Comparison of ENCODE assay signal across 10 cellular contexts in the genomic region with DNA sequence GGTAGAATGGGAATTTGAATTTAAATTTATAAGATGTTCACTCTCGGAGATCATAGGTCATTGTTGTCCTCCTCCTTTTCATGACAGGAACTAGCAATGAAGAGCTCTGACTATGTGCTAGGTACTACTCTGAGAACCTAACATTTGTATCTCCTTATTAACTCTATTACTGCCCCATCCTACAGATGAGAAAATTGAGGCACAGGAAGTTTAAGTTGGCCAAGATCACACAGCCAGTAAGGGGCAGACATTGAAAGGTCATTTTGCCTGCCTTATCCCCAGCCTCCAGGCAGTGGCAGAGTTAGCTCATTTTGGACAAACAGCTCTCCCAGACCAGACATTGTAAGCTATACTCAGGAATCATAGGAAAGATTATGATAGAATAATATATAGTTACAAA. TPM values are rescaled to one million over a fixed set of nuclear protein-coding genes. Genes with fewer than 3 reads are reported as not detected.
DNase-seq lines count a peak whose midpoint lies in the region; ATAC-seq, FAIRE-seq and TF ChIP-seq lines count a peak whose summit lies in the region.
"Had no signal": no experiment of that assay in that cellular context is flagged by ENCODE, and none has a peak within 500 bp of the region (broad histone marks: within the 10 kb centered on the region; RNA-seq: fewer than 3 reads in every experiment).

No MANE protein-coding gene starts in this region.

- no peaks in the 10 kb centered on the region for H3K9me3 ChIP-seq in H1 (ENCODE audit: insufficient read depth in 2 of 2, low read depth in 1 of 2, low read length in 1 of 2)
- H3K9me3 ChIP-seq: BLaER1, uterus had no signal

- no peak overlapping the region for H4K5ac ChIP-seq in H1 (ENCODE audit: insufficient read length, low read depth, low read length)

- no peak overlapping the region for H2AFZ ChIP-seq in H1 (ENCODE audit: low read length)

- no peak overlapping the region for H2BK120ac ChIP-seq in H1 (replicated peaks; ENCODE audit: low read depth, low read length)

- no peaks in the 10 kb centered on the region for H3K79me1 ChIP-seq in H1 (ENCODE audit: low read depth, low read length)

- CTCF ChIA-PET in activated CD4-positive, alpha-beta memory T cell treated with anti-CD3 and anti-CD28 coated beads for 36 hours (lab: Charles Lee), result interaction anchor here (0.7 to 8.7 kb wide), 21 partner anchors 8 to 288 kb away, joined by 3 to 159 read pairs (median 5); partner anchors contain the start of genes DDX21 and KIFBP
- CTCF ChIA-PET in activated CD4-positive, alpha-beta memory T cell treated with anti-CD3 and anti-CD28 coated beads, Interleukin-2, amount 10 ng/mL, durations not matched to agents 7 days and 5 days (lab: Charles Lee), result interaction anchor here (0.7 to 7.6 kb wide), 22 partner anchors 8 to 138 kb away, joined by 3 to 112 read pairs (median 4); partner anchors contain the start of genes DDX21, KIFBP and SUPV3L1
- CTCF ChIA-PET in H1 (lab: Charles Lee; ENCODE audit: partially characterized antibody), result interaction anchor here (0.8 to 5.6 kb wide), 23 partner anchors 13 to 313 kb away, joined by 3 to 47 read pairs (median 4); no protein-coding TSS in a partner anchor
- CTCF ChIA-PET in activated CD8-positive, alpha-beta T cell treated with anti-CD3 and anti-CD28 coated beads, Interleukin-2, amount 10 ng/mL, durations not matched to agents 7 days and 5 days (lab: Charles Lee), result interaction anchor here (0.7 to 6.0 kb wide), 19 partner anchors 8 to 138 kb away, joined by 3 to 199 read pairs (median 8); partner anchors contain the start of genes DDX21 and KIFBP

- H4K91ac ChIP-seq in H1 (replicated peaks; ENCODE audit: insufficient read length, low read length), result no peak overlapping the region

- ATAC-seq in activated CD8-positive, alpha-beta T cell treated with anti-CD3 and anti-CD28 coated beads, Interleukin-2, amount 10 ng/mL, durations not matched to agents 7 days and 5 days, result no peak

- H3K27ac ChIP-seq in H1 (ENCODE audit: low read depth, low read length), result no peak overlapping the region
- H3K27ac ChIP-seq: BLaER1, uterus had no signal

- H3K23me2 ChIP-seq in H1 (ENCODE audit: low read depth, low read length), result no peaks in the 10 kb centered on the region

- POLR2A ChIA-PET in activated CD4-positive, alpha-beta memory T cell treated with anti-CD3 and anti-CD28 coated beads for 36 hours (lab: Charles Lee), result interaction anchor here (1.1 to 1.8 kb wide), 2 partner anchors 29 to 137 kb away, joined by 3 to 5 read pairs; no protein-coding TSS in a partner anchor
- POLR2A ChIA-PET in activated CD4-positive, alpha-beta memory T cell treated with anti-CD3 and anti-CD28 coated beads, Interleukin-2, amount 10 ng/mL, durations not matched to agents 7 days and 5 days (lab: Charles Lee), result interaction anchor here (0.6 to 12.4 kb wide), 7 partner anchors 31 to 193 kb away, joined by 3 to 214 read pairs (median 8); partner anchors contain the start of gene DDX21
- POLR2A ChIA-PET in H1 (lab: Charles Lee; ENCODE audit: partially characterized antibody), result interaction anchor here (1.1 kb wide), 1 partner anchor 94 kb away, joined by 3 read pairs; no protein-coding TSS in a partner anchor
- POLR2A ChIA-PET in activated CD8-positive, alpha-beta T cell treated with anti-CD3 and anti-CD28 coated beads, Interleukin-2, amount 10 ng/mL, durations not matched to agents 7 days and 5 days (lab: Charles Lee), result interaction anchor here (1.0 to 2.8 kb wide), 2 partner anchors 28 to 88 kb away, joined by 3 to 18 read pairs; no protein-coding TSS in a partner anchor

- no peak overlapping the region for H3K56ac ChIP-seq in H1 (replicated peaks; ENCODE audit: insufficient read length, low read depth, low read length)

- H2AK5ac ChIP-seq in H1 (ENCODE audit: low read depth, low read length), result no peak overlapping the region

- peak; percentile 8 for DNase-seq in activated CD4-positive, alpha-beta memory T cell treated with anti-CD3 and anti-CD28 coated beads for 36 hours
- DNase-seq in activated CD4-positive, alpha-beta memory T cell treated with anti-CD3 and anti-CD28 coated beads, Interleukin-2, amount 10 ng/mL, durations not matched to agents 7 days and 5 days, result no peak
- peak; percentile 35 to 51 for DNase-seq in NOMO-1 (lab: John Stamatoyannopoulos, UW; ENCODE audit: unreplicated experiment in 2 of 2)
- no peak for DNase-seq in H1 (ENCODE audit: low read depth in 1 of 2, low spot score in 2 of 2)
- no peak for DNase-seq in retinal pigment epithelial cell (ENCODE audit: low read depth)
- no peak for DNase-seq in cortex of kidney (lab: John Stamatoyannopoulos, UW)
- no peak for DNase-seq in occipital lobe (lab: John Stamatoyannopoulos, UW)
- DNase-seq in activated CD8-positive, alpha-beta T cell treated with anti-CD3 and anti-CD28 coated beads, Interleukin-2, amount 10 ng/mL, durations not matched to agents 7 days and 5 days, result no peak

- H3K23ac ChIP-seq in H1 (ENCODE audit: insufficient read length), result no peak overlapping the region

- H3K18ac ChIP-seq in H1 (ENCODE audit: extremely low read depth, low read length), result no peak overlapping the region

- H2BK20ac ChIP-seq in H1 (ENCODE audit: low read length), result no peak overlapping the region

- H3K36me3 ChIP-seq in H1 (ENCODE audit: control insufficient read depth in 2 of 4, insufficient read depth in 4 of 4, low read length in 3 of 4), result no peaks in the 10 kb centered on the region
- H3K36me3 ChIP-seq: BLaER1, uterus had no signal

- H2BK12ac ChIP-seq in H1 (ENCODE audit: low read depth, low read length), result no peak overlapping the region

- 86% methylated on average over 1 of the region's 1 CpG; no CpG with 5 or more reads in 1 of the 2 experiments for WGBS in H1 (ENCODE audit: extremely low coverage in 1 of 2, insufficient coverage in 1 of 2, insufficient read length in 1 of 2, insufficient replicate concordance in 2 of 2, low coverage in 1 of 2, low lambda C conversion rate in 2 of 2, missing lambda C conversion rate in 1 of 2), 2 experiments

- no peak overlapping the region for H3K14ac ChIP-seq in H1 (ENCODE audit: insufficient read length)

- TF ChIP-seq POLR2A in H1 (IDR thresholded peaks at IDR 0.05; ENCODE audit: control extremely low read depth in 1 of 2, low read depth in 2 of 2, low read length in 2 of 2), result no peak

- no peak for FAIRE-seq in H1 (lab: Jason Lieb, UNC)

- H3K4me2 ChIP-seq in H1 (ENCODE audit: insufficient read depth in 1 of 2, low read depth in 2 of 2, low read length in 2 of 2), result no peak overlapping the region
- H3K4me2 ChIP-seq: BLaER1 had no signal

- no peak overlapping the region for H2BK15ac ChIP-seq in H1 (ENCODE audit: low read length)

- peak; percentile 18 to 23; a peak in 2 of 4 replicates for TF ChIP-seq RAD21 in H1 (IDR thresholded peaks at IDR 0.05 in 1 of 2, conservative IDR thresholded peaks at IDR 0.05 in 1 of 2; ENCODE audit: low read depth in 2 of 2, low read length in 2 of 2)

- H3K4me3 Mint-ChIP-seq in activated CD4-positive, alpha-beta memory T cell treated with anti-CD3 and anti-CD28 coated beads for 36 hours, result no peak overlapping the region
- no peak overlapping the region for H3K4me3 Mint-ChIP-seq in activated CD4-positive, alpha-beta memory T cell treated with anti-CD3 and anti-CD28 coated beads, Interleukin-2, amount 10 ng/mL, durations not matched to agents 7 days and 5 days
- no peak overlapping the region for H3K4me3 Mint-ChIP-seq in activated CD8-positive, alpha-beta T cell treated with anti-CD3 and anti-CD28 coated beads, Interleukin-2, amount 10 ng/mL, durations not matched to agents 7 days and 5 days

- H3K4me1 Mint-ChIP-seq in activated CD4-positive, alpha-beta memory T cell treated with anti-CD3 and anti-CD28 coated beads for 36 hours (ENCODE audit: low read depth), result peaks cover 55% of the 10 kb centered on the region
- peaks cover 64% of the 10 kb centered on the region for H3K4me1 Mint-ChIP-seq in activated CD4-positive, alpha-beta memory T cell treated with anti-CD3 and anti-CD28 coated beads, Interleukin-2, amount 10 ng/mL, durations not matched to agents 7 days and 5 days
- H3K4me1 Mint-ChIP-seq in activated CD8-positive, alpha-beta T cell treated with anti-CD3 and anti-CD28 coated beads, Interleukin-2, amount 10 ng/mL, durations not matched to agents 7 days and 5 days (ENCODE audit: low read depth), result peaks cover 70% of the 10 kb centered on the region

- H3K79me2 ChIP-seq in H1 (ENCODE audit: control insufficient read depth in 1 of 2, insufficient read depth in 2 of 2, low read length in 2 of 2), result no peaks in the 10 kb centered on the region

- peaks cover 55% of the 10 kb centered on the region for H3K36me3 Mint-ChIP-seq in activated CD4-positive, alpha-beta memory T cell treated with anti-CD3 and anti-CD28 coated beads for 36 hours
- peaks cover 47% of the 10 kb centered on the region for H3K36me3 Mint-ChIP-seq in activated CD4-positive, alpha-beta memory T cell treated with anti-CD3 and anti-CD28 coated beads, Interleukin-2, amount 10 ng/mL, durations not matched to agents 7 days and 5 days (ENCODE audit: low read depth)
- peaks cover 42% of the 10 kb centered on the region for H3K36me3 Mint-ChIP-seq in activated CD8-positive, alpha-beta T cell treated with anti-CD3 and anti-CD28 coated beads, Interleukin-2, amount 10 ng/mL, durations not matched to agents 7 days and 5 days (ENCODE audit: low read depth)

- no peaks in the 10 kb centered on the region for H3K27me3 Mint-ChIP-seq in activated CD4-positive, alpha-beta memory T cell treated with anti-CD3 and anti-CD28 coated beads for 36 hours
- no peaks in the 10 kb centered on the region for H3K27me3 Mint-ChIP-seq in activated CD4-positive, alpha-beta memory T cell treated with anti-CD3 and anti-CD28 coated beads, Interleukin-2, amount 10 ng/mL, durations not matched to agents 7 days and 5 days
- no peaks in the 10 kb centered on the region for H3K27me3 Mint-ChIP-seq in activated CD8-positive, alpha-beta T cell treated with anti-CD3 and anti-CD28 coated beads, Interleukin-2, amount 10 ng/mL, durations not matched to agents 7 days and 5 days (ENCODE audit: low read depth)

- H3K4me3 ChIP-seq in H1 (ENCODE audit: extremely low read depth in 1 of 4, insufficient read depth in 2 of 4, low read depth in 3 of 4, low read length in 4 of 4) (no peak overlapping the region), retinal pigment epithelial cell (ENCODE audit: low read length) (no peak overlapping the region)
- H3K4me3 ChIP-seq: BLaER1, uterus had no signal

- no peaks in the 10 kb centered on the region for H3K27me3 ChIP-seq in H1 (replicated peaks in 1 of 4; ENCODE audit: control insufficient read depth in 3 of 4, extremely low read depth in 1 of 4, insufficient read depth in 3 of 4, low read length in 3 of 4)
- H3K27me3 ChIP-seq: BLaER1, uterus had no signal

- no peak overlapping the region for H3K9ac ChIP-seq in H1 (replicated peaks in 1 of 4; ENCODE audit: extremely low read depth in 1 of 4, low read depth in 3 of 4, low read length in 3 of 4)
- H3K9ac ChIP-seq: BLaER1 had no signal

- H3K9me3 Mint-ChIP-seq in activated CD4-positive, alpha-beta memory T cell treated with anti-CD3 and anti-CD28 coated beads for 36 hours, result no peaks in the 10 kb centered on the region
- H3K9me3 Mint-ChIP-seq in activated CD4-positive, alpha-beta memory T cell treated with anti-CD3 and anti-CD28 coated beads, Interleukin-2, amount 10 ng/mL, durations not matched to agents 7 days and 5 days, result no peaks in the 10 kb centered on the region
- H3K9me3 Mint-ChIP-seq in activated CD8-positive, alpha-beta T cell treated with anti-CD3 and anti-CD28 coated beads, Interleukin-2, amount 10 ng/mL, durations not matched to agents 7 days and 5 days (ENCODE audit: insufficient read depth), result no peaks in the 10 kb centered on the region

- no peaks in the 10 kb centered on the region for H4K20me1 ChIP-seq in H1 (replicated peaks in 1 of 2; ENCODE audit: control insufficient read depth in 1 of 2, insufficient read depth in 2 of 2, low read length in 2 of 2)
- H4K20me1 ChIP-seq: BLaER1 had no signal

- H3K4ac ChIP-seq in H1 (replicated peaks; ENCODE audit: insufficient read length, low read depth, low read length), result no peak overlapping the region

- H4K8ac ChIP-seq in H1 (ENCODE audit: extremely low read depth, insufficient read depth, low read length), result no peak overlapping the region

- intact Hi-C loops in activated CD4-positive, alpha-beta memory T cell treated with anti-CD3 and anti-CD28 coated beads for 36 hours (cut with micrococcal nuclease), result loop anchor here (1.0 kb wide), 2 partner anchors 29 to 89 kb away; no protein-coding TSS in a partner anchor

- H3K27ac Mint-ChIP-seq in activated CD4-positive, alpha-beta memory T cell treated with anti-CD3 and anti-CD28 coated beads for 36 hours, result peak overlapping the region; percentile 49
- no peak overlapping the region for H3K27ac Mint-ChIP-seq in activated CD4-positive, alpha-beta memory T cell treated with anti-CD3 and anti-CD28 coated beads, Interleukin-2, amount 10 ng/mL, durations not matched to agents 7 days and 5 days
- no peak overlapping the region for H3K27ac Mint-ChIP-seq in activated CD8-positive, alpha-beta T cell treated with anti-CD3 and anti-CD28 coated beads, Interleukin-2, amount 10 ng/mL, durations not matched to agents 7 days and 5 days

- TF ChIP-seq EP300 in H1 (IDR thresholded peaks at IDR 0.05; ENCODE audit: borderline replicate concordance in 1 of 2, low read depth in 2 of 2, low read length in 2 of 2), result no peak

- no peak overlapping the region for H2BK5ac ChIP-seq in H1 (ENCODE audit: low read depth, low read length)

- no peaks in the 10 kb centered on the region for H3K4me1 ChIP-seq in H1 (replicated peaks in 1 of 4; ENCODE audit: control insufficient read depth in 3 of 4, insufficient read depth in 4 of 4, low read length in 3 of 4)
- H3K4me1 ChIP-seq: uterus had no signal

- TF ChIP-seq CTCF in H1 (IDR thresholded peaks at IDR 0.05; ENCODE audit: control extremely low read depth in 1 of 3, insufficient read depth in 1 of 3, low read depth in 1 of 3, low read length in 3 of 3), result peak in 1 of 3 experiments; percentile 8; a peak in 1 of 4 replicates
- TF ChIP-seq CTCF in retinal pigment epithelial cell (conservative IDR thresholded peaks at IDR 0.05; ENCODE audit: low read depth, low read length), result peak; percentile 27

RNA-seq across cellular contexts. Expression of gene SRGN, which starts 6.0 kb away (rescaled TPM):
- total RNA-seq in activated CD4-positive, alpha-beta memory T cell treated with anti-CD3 and anti-CD28 coated beads for 36 hours, result 100 to 1,000 TPM; 949 to 966 TPM
- total RNA-seq in activated CD4-positive, alpha-beta memory T cell treated with anti-CD3 and anti-CD28 coated beads, Interleukin-2, amount 10 ng/mL, durations not matched to agents 7 days and 5 days, result 100 to 1,000 TPM; 468 to 474 TPM
- not detected in 2 replicates for total RNA-seq in H1 (2021; fragmentation: NEBNext Ultra II Directional; extraction: Animal tissue kit (Norgen Biotek cat#: 25700))
- 0.06 TPM in 1 of 2 replicates, not detected in the other for polyA plus RNA-seq in H1 (2011; rRNA removed)
- polyA plus RNA-seq in H1 (2011; cell fraction: cytosol; rRNA removed), result 0.10 TPM
- polyA plus RNA-seq in H1 (2011; cell fraction: nucleus; rRNA removed), result not detected
- 0.18 TPM in 1 of 4 replicates, not detected in the others for polyA plus RNA-seq in H1 (2012, experiment 1 of 2)
- not detected for polyA plus RNA-seq in H1 (2012, experiment 2 of 2)
- polyA plus RNA-seq in H1 (2013, experiment 1 of 2), result not detected
- polyA plus RNA-seq in H1 (2013, experiment 2 of 2), result 0.04 TPM
- not detected in 2 replicates for polyA minus RNA-seq in H1 (2011; rRNA and poly(A)+ RNA removed)
- polyA minus RNA-seq in H1 (2011; cell fraction: cytosol; rRNA and poly(A)+ RNA removed), result not detected
- polyA minus RNA-seq in H1 (2011; cell fraction: nucleus; rRNA and poly(A)+ RNA removed), result not detected
- total RNA-seq in occipital lobe, result 24.8 TPM
- 100 to 1,000 TPM; 166 to 168 TPM for total RNA-seq in activated CD8-positive, alpha-beta T cell treated with anti-CD3 and anti-CD28 coated beads, Interleukin-2, amount 10 ng/mL, durations not matched to agents 7 days and 5 days

RNA-seq across cellular contexts. Expression of gene VPS26A, which starts 30.0 kb away (rescaled TPM):
- 10 to 100 TPM; 44.6 to 51.4 TPM for total RNA-seq in activated CD4-positive, alpha-beta memory T cell treated with anti-CD3 and anti-CD28 coated beads for 36 hours
- total RNA-seq in activated CD4-positive, alpha-beta memory T cell treated with anti-CD3 and anti-CD28 coated beads, Interleukin-2, amount 10 ng/mL, durations not matched to agents 7 days and 5 days, result 10 to 100 TPM; 57.1 to 63.4 TPM
- 44.8 and 49.6 TPM in 2 replicates for total RNA-seq in H1 (2021; fragmentation: NEBNext Ultra II Directional; extraction: Animal tissue kit (Norgen Biotek cat#: 25700))
- 3.9 and 10.7 TPM in 2 replicates for polyA plus RNA-seq in H1 (2011; rRNA removed)
- 11.8 TPM for polyA plus RNA-seq in H1 (2011; cell fraction: cytosol; rRNA removed)
- 1.4 TPM for polyA plus RNA-seq in H1 (2011; cell fraction: nucleus; rRNA removed)
- polyA plus RNA-seq in H1 (2012, experiment 1 of 2), result 14.0 to 34.0 TPM (median 16.1 TPM) in 4 replicates
- 4.1 TPM for polyA plus RNA-seq in H1 (2012, experiment 2 of 2)
- 27.0 TPM for polyA plus RNA-seq in H1 (2013, experiment 1 of 2)
- polyA plus RNA-seq in H1 (2013, experiment 2 of 2), result 27.4 TPM
- polyA minus RNA-seq in H1 (2011; rRNA and poly(A)+ RNA removed), result 6.6 and 7.0 TPM in 2 replicates
- 6.5 TPM for polyA minus RNA-seq in H1 (2011; cell fraction: cytosol; rRNA and poly(A)+ RNA removed)
- 6.1 TPM for polyA minus RNA-seq in H1 (2011; cell fraction: nucleus; rRNA and poly(A)+ RNA removed)
- 56.6 TPM for total RNA-seq in occipital lobe
- total RNA-seq in activated CD8-positive, alpha-beta T cell treated with anti-CD3 and anti-CD28 coated beads, Interleukin-2, amount 10 ng/mL, durations not matched to agents 7 days and 5 days, result 10 to 100 TPM; 53.6 to 61.9 TPM

Comparison
In these comparisons a context has a peak if more than half of its experiments do, and no peak if none do; other contexts are left out.
1. DNase-seq: peak in activated CD4-positive, alpha-beta memory T cell treated with anti-CD3 and anti-CD28 coated beads for 36 hours (single experiment) and NOMO-1 (2 of 2); none in activated CD4-positive, alpha-beta memory T cell treated with anti-CD3 and anti-CD28 coated beads, Interleukin-2, amount 10 ng/mL, durations not matched to agents 7 days and 5 days (single experiment), H1 (0 of 2), retinal pigment epithelial cell (single experiment), cortex of kidney (single experiment), occipital lobe (single experiment) and activated CD8-positive, alpha-beta T cell treated with anti-CD3 and anti-CD28 coated beads, Interleukin-2, amount 10 ng/mL, durations not matched to agents 7 days and 5 days (single experiment).
2. RNA of gene SRGN, which starts 6.0 kb away (total RNA-seq): 949 to 966 TPM in activated CD4-positive, alpha-beta memory T cell treated with anti-CD3 and anti-CD28 coated beads for 36 hours, 468 to 474 TPM in activated CD4-positive, alpha-beta memory T cell treated with anti-CD3 and anti-CD28 coated beads, Interleukin-2, amount 10 ng/mL, durations not matched to agents 7 days and 5 days, 166 to 168 TPM in activated CD8-positive, alpha-beta T cell treated with anti-CD3 and anti-CD28 coated beads, Interleukin-2, amount 10 ng/mL, durations not matched to agents 7 days and 5 days and 24.8 TPM in occipital lobe (single experiment); not detected in H1; every median in the first group is over 10 times any median in the second.